Comparison of ENCODE assay signal across 1 cellular context in genomic region chr10:11318812-11319598, GRCh38.
TF ChIP-seq lines count a peak whose summit lies in the region.

No MANE protein-coding gene starts in this region.

TF ChIP-seq in HepG2, 621 proteins besides CTCF, POLR2A, EP300 and RAD21 (continued from another document):
- no peak for TF ChIP-seq ZNF407 (CRISPR knock-in tag; IDR thresholded peaks at IDR 0.05; ENCODE audit: not compliant biosample characterization)
- TF ChIP-seq ZNF513 (CRISPR knock-in tag; conservative IDR thresholded peaks at IDR 0.05): no peak
- no peak for TF ChIP-seq ZNF777 (CRISPR knock-in tag; IDR thresholded peaks at IDR 0.05)
- TF ChIP-seq EHMT2 (IDR thresholded peaks at IDR 0.05; ENCODE audit: borderline replicate concordance, low read depth, low read length): no peak
- no peak for TF ChIP-seq MATR3 (CRISPR knock-in tag; IDR thresholded peaks at IDR 0.05)
- no peak for TF ChIP-seq HHEX (CRISPR knock-in tag; IDR thresholded peaks at IDR 0.05)
- TF ChIP-seq SIX1 (CRISPR knock-in tag; IDR thresholded peaks at IDR 0.05; ENCODE audit: borderline replicate concordance): no peak
- no peak for TF ChIP-seq ZFP36L2 (CRISPR knock-in tag; IDR thresholded peaks at IDR 0.05)
- no peak for TF ChIP-seq IRX3 (CRISPR knock-in tag; IDR thresholded peaks at IDR 0.05; ENCODE audit: borderline replicate concordance, low read depth)
- TF ChIP-seq TFDP2 (CRISPR knock-in tag; IDR thresholded peaks at IDR 0.05): no peak
- TF ChIP-seq, protein P1, sequence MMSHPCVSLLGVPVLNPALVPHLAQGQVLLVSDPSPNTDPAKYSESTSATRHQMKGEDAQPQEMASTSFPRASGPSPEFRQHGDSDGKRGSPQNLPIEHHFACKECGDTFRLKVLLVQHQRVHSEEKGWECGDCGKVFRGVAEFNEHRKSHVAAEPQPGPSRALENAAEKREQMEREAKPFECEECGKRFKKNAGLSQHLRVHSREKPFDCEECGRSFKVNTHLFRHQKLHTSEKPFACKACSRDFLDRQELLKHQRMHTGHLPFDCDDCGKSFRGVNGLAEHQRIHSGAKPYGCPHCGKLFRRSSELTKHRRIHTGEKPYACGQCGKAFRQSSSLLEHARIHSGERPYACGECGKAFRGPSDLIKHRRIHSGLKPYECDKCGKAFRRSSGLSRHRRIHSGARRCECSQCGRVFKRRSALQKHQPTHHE (CRISPR knock-in tag; IDR thresholded peaks at IDR 0.05; ENCODE audit: borderline replicate concordance): no peak
- TF ChIP-seq, protein P2, sequence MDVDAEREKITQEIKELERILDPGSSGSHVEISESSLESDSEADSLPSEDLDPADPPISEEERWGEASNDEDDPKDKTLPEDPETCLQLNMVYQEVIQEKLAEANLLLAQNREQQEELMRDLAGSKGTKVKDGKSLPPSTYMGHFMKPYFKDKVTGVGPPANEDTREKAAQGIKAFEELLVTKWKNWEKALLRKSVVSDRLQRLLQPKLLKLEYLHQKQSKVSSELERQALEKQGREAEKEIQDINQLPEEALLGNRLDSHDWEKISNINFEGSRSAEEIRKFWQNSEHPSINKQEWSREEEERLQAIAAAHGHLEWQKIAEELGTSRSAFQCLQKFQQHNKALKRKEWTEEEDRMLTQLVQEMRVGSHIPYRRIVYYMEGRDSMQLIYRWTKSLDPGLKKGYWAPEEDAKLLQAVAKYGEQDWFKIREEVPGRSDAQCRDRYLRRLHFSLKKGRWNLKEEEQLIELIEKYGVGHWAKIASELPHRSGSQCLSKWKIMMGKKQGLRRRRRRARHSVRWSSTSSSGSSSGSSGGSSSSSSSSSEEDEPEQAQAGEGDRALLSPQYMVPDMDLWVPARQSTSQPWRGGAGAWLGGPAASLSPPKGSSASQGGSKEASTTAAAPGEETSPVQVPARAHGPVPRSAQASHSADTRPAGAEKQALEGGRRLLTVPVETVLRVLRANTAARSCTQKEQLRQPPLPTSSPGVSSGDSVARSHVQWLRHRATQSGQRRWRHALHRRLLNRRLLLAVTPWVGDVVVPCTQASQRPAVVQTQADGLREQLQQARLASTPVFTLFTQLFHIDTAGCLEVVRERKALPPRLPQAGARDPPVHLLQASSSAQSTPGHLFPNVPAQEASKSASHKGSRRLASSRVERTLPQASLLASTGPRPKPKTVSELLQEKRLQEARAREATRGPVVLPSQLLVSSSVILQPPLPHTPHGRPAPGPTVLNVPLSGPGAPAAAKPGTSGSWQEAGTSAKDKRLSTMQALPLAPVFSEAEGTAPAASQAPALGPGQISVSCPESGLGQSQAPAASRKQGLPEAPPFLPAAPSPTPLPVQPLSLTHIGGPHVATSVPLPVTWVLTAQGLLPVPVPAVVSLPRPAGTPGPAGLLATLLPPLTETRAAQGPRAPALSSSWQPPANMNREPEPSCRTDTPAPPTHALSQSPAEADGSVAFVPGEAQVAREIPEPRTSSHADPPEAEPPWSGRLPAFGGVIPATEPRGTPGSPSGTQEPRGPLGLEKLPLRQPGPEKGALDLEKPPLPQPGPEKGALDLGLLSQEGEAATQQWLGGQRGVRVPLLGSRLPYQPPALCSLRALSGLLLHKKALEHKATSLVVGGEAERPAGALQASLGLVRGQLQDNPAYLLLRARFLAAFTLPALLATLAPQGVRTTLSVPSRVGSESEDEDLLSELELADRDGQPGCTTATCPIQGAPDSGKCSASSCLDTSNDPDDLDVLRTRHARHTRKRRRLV (CRISPR knock-in tag; IDR thresholded peaks at IDR 0.05): no peak
- TF ChIP-seq, protein P3, sequence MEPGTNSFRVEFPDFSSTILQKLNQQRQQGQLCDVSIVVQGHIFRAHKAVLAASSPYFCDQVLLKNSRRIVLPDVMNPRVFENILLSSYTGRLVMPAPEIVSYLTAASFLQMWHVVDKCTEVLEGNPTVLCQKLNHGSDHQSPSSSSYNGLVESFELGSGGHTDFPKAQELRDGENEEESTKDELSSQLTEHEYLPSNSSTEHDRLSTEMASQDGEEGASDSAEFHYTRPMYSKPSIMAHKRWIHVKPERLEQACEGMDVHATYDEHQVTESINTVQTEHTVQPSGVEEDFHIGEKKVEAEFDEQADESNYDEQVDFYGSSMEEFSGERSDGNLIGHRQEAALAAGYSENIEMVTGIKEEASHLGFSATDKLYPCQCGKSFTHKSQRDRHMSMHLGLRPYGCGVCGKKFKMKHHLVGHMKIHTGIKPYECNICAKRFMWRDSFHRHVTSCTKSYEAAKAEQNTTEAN (CRISPR knock-in tag; conservative IDR thresholded peaks at IDR 0.05): no peak
- TF ChIP-seq HOXA5 (CRISPR knock-in tag; IDR thresholded peaks at IDR 0.05): no peak
TF ChIP-seq in HepG2: peak in this region for 0.
